In the genomic region with DNA sequence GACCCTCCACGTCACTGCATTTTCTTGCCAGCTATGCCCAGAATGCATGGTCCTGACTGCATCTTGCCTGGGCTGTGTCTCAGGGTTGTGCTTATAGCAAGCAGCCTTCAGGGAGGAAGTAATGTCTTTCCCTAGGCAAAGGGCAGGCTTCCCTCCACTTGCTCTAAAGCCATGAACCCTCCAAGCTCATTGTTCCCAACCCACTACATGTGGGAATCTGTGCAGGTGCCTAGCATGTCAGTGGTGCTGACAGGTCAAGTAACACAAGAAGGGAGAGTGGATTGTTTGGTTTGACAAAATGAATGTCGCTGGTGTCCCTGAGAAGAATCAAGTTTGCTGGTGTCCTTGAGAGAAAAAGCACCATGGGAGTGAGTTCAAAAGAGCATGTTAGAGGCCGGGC, we compare ENCODE assay signal across 40 cellular contexts. TPM values are rescaled to one million over a fixed set of nuclear protein-coding genes. Genes with fewer than 3 reads are reported as not detected.
"Had no signal": no experiment of that assay in that cellular context is flagged by ENCODE, and none has a peak within 500 bp of the region (broad histone marks: within the 10 kb centered on the region; RNA-seq: fewer than 3 reads in every experiment).

No MANE protein-coding gene starts in this region.

- H3K27ac ChIP-seq: KMS-11 had no signal

- H3K36me3 ChIP-seq: MG63 had no signal

- DNase-seq: Karpas-422, Kasumi-1, KBM-7, KG1, MG63, MM.1S, MV-4-11, NCI-H1048, NCI-H1092, NCI-H1092 treated with DMSO at 0.1 percent for 48 hours, NCI-H1105, NCI-H1105 treated with DMSO at 0.1 percent for 48 hours, NCI-H1417, NCI-H1417 treated with DMSO at 0.1 percent for 48 hours, NCI-H1436, NCI-H1436 treated with DMSO at 0.1 percent for 48 hours, NCI-H146, NCI-H1694, NCI-H1694 treated with DMSO at 0.1 percent for 48 hours, NCI-H187, NCI-H187 treated with DMSO at 0.1 percent for 48 hours, NCI-H1930, NCI-H2029, NCI-H2029 treated with DMSO at 0.1 percent for 48 hours, NCI-H2081, NCI-H2081 treated with DMSO at 0.1 percent for 48 hours, NCI-H2107, NCI-H2171, NCI-H2171 treated with DMSO at 0.1 percent for 48 hours, NCI-H2227 treated with DMSO at 0.1 percent for 48 hours, NCI-H226, NCI-H345, NCI-H446, NCI-H446 treated with DMSO at 0.1 percent for 48 hours, NCI-H510A had no signal

- H3K4me3 ChIP-seq: MG63 had no signal

- H3K27me3 ChIP-seq: MG63 had no signal

RNA-seq across cellular contexts. Expression of a gene that starts 53.9 kb away (rescaled TPM):
- total RNA-seq: LHCN-M2, M059J, MCF 10A, NCI-H460 had no signal
